In the genomic region with DNA sequence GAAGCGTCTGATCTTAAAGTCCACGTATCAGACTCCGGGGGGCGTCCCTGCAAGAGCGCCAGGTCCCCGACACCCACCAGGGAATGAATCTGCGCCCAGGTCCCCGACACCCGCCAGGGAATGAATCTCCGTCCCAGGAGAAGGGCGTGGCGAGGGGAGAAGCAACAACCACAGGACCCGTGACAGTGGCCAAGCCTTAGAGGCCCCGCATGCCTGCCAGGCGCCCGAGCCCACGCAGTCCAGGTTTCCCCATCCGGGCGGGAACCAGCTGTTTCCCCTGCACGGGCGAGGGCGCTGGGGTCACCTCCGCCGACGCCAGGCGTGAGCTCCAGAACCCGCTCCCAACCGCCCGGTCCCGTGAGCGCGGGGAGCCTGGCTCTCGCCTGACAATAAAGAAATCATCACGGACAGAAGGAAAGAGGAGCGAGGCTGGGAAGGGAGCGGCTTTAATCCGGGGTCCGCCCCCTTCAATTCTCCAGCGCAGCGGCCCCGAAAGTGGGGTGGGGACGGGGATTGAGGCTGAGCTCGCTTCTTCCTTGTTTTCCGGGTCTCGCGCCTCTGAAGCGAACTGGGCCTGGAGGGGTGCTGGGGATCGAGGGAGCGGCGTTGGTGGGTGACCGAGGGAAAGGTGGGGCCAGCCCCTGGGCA, we compare ENCODE assay signal across 3 cellular contexts.
A peak's percentile ranks its signal among the peaks of the same experiment; 100 is the strongest.
TF ChIP-seq lines count a peak whose summit lies in the region.

No MANE protein-coding gene starts in this region.

TF ChIP-seq in A549, 52 proteins besides CTCF, POLR2A, EP300 and RAD21:
- TF ChIP-seq RFX5 (IDR thresholded peaks at IDR 0.05), result no peak
- TF ChIP-seq CHD2 (IDR thresholded peaks at IDR 0.05; ENCODE audit: low read length, partially characterized antibody), result no peak
- no peak for TF ChIP-seq ZC3H11A (IDR thresholded peaks at IDR 0.05)
- no peak for TF ChIP-seq CBX8 (IDR thresholded peaks at IDR 0.05)
- TF ChIP-seq BHLHE40 (IDR thresholded peaks at IDR 0.05; ENCODE audit: low read depth, low read length), result no peak
- TF ChIP-seq, protein P1, sequence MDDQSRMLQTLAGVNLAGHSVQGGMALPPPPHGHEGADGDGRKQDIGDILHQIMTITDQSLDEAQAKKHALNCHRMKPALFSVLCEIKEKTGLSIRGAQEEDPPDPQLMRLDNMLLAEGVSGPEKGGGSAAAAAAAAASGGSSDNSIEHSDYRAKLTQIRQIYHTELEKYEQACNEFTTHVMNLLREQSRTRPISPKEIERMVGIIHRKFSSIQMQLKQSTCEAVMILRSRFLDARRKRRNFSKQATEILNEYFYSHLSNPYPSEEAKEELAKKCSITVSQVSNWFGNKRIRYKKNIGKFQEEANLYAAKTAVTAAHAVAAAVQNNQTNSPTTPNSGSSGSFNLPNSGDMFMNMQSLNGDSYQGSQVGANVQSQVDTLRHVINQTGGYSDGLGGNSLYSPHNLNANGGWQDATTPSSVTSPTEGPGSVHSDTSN (IDR thresholded peaks at IDR 0.05), result no peak
- TF ChIP-seq, protein P2, sequence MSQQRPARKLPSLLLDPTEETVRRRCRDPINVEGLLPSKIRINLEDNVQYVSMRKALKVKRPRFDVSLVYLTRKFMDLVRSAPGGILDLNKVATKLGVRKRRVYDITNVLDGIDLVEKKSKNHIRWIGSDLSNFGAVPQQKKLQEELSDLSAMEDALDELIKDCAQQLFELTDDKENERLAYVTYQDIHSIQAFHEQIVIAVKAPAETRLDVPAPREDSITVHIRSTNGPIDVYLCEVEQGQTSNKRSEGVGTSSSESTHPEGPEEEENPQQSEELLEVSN (IDR thresholded peaks at IDR 0.05; ENCODE audit: borderline replicate concordance, low read depth), result peak; percentile 84; the same call in 1 of the 2 replicates
- no peak for TF ChIP-seq KDM1A (IDR thresholded peaks at IDR 0.05; ENCODE audit: low read depth)
- TF ChIP-seq NPAS2 (CRISPR knock-in tag; IDR thresholded peaks at IDR 0.05; ENCODE audit: borderline replicate concordance), result no peak
- TF ChIP-seq, protein P3, sequence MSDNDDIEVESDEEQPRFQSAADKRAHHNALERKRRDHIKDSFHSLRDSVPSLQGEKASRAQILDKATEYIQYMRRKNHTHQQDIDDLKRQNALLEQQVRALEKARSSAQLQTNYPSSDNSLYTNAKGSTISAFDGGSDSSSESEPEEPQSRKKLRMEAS (IDR thresholded peaks at IDR 0.05), result peak; percentile 76; the same call in 1 of the 2 replicates
- no peak for TF ChIP-seq TFCP2L1 (CRISPR knock-in tag; IDR thresholded peaks at IDR 0.05)
- TF ChIP-seq CEBPB (IDR thresholded peaks at IDR 0.05), result no peak
- no peak for TF ChIP-seq RNF2 (IDR thresholded peaks at IDR 0.05; ENCODE audit: borderline replicate concordance, low read depth)
- TF ChIP-seq, protein P4, sequence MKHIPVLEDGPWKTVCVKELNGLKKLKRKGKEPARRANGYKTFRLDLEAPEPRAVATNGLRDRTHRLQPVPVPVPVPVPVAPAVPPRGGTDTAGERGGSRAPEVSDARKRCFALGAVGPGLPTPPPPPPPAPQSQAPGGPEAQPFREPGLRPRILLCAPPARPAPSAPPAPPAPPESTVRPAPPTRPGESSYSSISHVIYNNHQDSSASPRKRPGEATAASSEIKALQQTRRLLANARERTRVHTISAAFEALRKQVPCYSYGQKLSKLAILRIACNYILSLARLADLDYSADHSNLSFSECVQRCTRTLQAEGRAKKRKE (CRISPR knock-in tag; IDR thresholded peaks at IDR 0.05; ENCODE audit: low read depth), result no peak
TF ChIP-seq in A549: peak in this region for 2.

TF ChIP-seq in GM23338, 12 proteins besides CTCF, POLR2A, EP300 and RAD21:
- TF ChIP-seq, protein P5, sequence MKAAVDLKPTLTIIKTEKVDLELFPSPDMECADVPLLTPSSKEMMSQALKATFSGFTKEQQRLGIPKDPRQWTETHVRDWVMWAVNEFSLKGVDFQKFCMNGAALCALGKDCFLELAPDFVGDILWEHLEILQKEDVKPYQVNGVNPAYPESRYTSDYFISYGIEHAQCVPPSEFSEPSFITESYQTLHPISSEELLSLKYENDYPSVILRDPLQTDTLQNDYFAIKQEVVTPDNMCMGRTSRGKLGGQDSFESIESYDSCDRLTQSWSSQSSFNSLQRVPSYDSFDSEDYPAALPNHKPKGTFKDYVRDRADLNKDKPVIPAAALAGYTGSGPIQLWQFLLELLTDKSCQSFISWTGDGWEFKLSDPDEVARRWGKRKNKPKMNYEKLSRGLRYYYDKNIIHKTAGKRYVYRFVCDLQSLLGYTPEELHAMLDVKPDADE (IDR thresholded peaks at IDR 0.05), result no peak
- peak; percentile 75 for TF ChIP-seq EZH2 (IDR thresholded peaks at IDR 0.05; ENCODE audit: low read depth, unreplicated experiment)
TF ChIP-seq in GM23338: peak in this region for 1.

TF ChIP-seq in GM12878, 131 proteins besides CTCF, POLR2A, EP300 and RAD21:
- TF ChIP-seq WRNIP1 (IDR thresholded peaks at IDR 0.05; ENCODE audit: borderline replicate concordance, low read depth, low read length) (no peak), HCFC1 (IDR thresholded peaks at IDR 0.05; ENCODE audit: low read length) (no peak), NFXL1 (IDR thresholded peaks at IDR 0.05; ENCODE audit: borderline replicate concordance) (no peak), SRF (IDR thresholded peaks at IDR 0.05; ENCODE audit: low read depth in 2 of 2, low read length in 2 of 2) (no peak), MYB (IDR thresholded peaks at IDR 0.05; ENCODE audit: borderline replicate concordance, low read depth, low read length) (no peak), STAT1 (conservative IDR thresholded peaks at IDR 0.05) (no peak), TARDBP (IDR thresholded peaks at IDR 0.05; ENCODE audit: borderline replicate concordance) (no peak)
- TF ChIP-seq, protein P6, sequence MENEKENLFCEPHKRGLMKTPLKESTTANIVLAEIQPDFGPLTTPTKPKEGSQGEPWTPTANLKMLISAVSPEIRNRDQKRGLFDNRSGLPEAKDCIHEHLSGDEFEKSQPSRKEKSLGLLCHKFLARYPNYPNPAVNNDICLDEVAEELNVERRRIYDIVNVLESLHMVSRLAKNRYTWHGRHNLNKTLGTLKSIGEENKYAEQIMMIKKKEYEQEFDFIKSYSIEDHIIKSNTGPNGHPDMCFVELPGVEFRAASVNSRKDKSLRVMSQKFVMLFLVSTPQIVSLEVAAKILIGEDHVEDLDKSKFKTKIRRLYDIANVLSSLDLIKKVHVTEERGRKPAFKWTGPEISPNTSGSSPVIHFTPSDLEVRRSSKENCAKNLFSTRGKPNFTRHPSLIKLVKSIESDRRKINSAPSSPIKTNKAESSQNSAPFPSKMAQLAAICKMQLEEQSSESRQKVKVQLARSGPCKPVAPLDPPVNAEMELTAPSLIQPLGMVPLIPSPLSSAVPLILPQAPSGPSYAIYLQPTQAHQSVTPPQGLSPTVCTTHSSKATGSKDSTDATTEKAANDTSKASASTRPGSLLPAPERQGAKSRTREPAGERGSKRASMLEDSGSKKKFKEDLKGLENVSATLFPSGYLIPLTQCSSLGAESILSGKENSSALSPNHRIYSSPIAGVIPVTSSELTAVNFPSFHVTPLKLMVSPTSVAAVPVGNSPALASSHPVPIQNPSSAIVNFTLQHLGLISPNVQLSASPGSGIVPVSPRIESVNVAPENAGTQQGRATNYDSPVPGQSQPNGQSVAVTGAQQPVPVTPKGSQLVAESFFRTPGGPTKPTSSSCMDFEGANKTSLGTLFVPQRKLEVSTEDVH (IDR thresholded peaks at IDR 0.05; ENCODE audit: low read depth, partially characterized antibody), result no peak
- TF ChIP-seq, protein P7, sequence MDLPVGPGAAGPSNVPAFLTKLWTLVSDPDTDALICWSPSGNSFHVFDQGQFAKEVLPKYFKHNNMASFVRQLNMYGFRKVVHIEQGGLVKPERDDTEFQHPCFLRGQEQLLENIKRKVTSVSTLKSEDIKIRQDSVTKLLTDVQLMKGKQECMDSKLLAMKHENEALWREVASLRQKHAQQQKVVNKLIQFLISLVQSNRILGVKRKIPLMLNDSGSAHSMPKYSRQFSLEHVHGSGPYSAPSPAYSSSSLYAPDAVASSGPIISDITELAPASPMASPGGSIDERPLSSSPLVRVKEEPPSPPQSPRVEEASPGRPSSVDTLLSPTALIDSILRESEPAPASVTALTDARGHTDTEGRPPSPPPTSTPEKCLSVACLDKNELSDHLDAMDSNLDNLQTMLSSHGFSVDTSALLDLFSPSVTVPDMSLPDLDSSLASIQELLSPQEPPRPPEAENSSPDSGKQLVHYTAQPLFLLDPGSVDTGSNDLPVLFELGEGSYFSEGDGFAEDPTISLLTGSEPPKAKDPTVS (IDR thresholded peaks at IDR 0.05; ENCODE audit: low read depth, low read length), result no peak
- TF ChIP-seq, protein P8, sequence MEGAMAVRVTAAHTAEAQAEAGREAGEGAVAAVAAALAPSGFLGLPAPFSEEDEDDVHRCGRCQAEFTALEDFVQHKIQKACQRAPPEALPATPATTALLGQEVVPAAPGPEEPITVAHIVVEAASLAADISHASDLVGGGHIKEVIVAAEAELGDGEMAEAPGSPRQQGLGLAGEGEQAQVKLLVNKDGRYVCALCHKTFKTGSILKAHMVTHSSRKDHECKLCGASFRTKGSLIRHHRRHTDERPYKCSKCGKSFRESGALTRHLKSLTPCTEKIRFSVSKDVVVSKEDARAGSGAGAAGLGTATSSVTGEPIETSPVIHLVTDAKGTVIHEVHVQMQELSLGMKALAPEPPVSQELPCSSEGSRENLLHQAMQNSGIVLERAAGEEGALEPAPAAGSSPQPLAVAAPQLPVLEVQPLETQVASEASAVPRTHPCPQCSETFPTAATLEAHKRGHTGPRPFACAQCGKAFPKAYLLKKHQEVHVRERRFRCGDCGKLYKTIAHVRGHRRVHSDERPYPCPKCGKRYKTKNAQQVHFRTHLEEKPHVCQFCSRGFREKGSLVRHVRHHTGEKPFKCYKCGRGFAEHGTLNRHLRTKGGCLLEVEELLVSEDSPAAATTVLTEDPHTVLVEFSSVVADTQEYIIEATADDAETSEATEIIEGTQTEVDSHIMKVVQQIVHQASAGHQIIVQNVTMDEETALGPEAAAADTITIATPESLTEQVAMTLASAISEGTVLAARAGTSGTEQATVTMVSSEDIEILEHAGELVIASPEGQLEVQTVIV (IDR thresholded peaks at IDR 0.05; ENCODE audit: borderline replicate concordance, partially characterized antibody), result no peak
TF ChIP-seq in GM12878: peak in this region for 0.
